In the genomic region with DNA sequence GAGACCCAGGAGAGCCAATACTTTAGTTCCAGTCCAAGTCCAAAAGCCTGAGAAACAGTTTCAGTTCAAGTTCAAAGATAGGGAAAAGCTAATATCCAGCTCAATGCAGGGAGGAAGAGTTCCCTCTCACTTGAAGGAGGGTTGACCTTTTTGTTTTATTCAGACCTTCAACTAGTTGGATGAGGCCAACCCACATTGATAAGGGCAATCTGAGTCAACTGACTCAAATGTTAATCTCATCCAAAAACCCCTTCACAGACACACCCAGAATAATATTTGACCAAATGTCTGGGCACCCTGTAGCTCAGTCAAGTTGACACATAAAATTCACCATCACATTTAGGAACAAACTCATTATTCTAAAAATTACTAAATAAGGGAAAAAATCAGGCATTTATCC, we compare ENCODE assay signal across 23 cellular contexts.
DNase-seq lines count a peak whose midpoint lies in the region; ATAC-seq, FAIRE-seq and TF ChIP-seq lines count a peak whose summit lies in the region.
"Had no signal": no experiment of that assay in that cellular context is flagged by ENCODE, and none has a peak within 500 bp of the region (broad histone marks: within the 10 kb centered on the region; RNA-seq: fewer than 3 reads in every experiment).

No MANE protein-coding gene starts in this region.

- H3K27ac Mint-ChIP-seq in HFFc6 = no peak overlapping the region
- H3K27ac Mint-ChIP-seq: CD14-positive monocyte; CD4-positive, alpha-beta memory T cell; CD4-positive, CD25-positive, alpha-beta regulatory T cell; CD8-positive, alpha-beta memory T cell had no signal

- H3K4me2 ChIP-seq in K562 (ENCODE audit: insufficient read depth, low read length) = no peak overlapping the region
- H3K4me2 ChIP-seq: BLaER1 had no signal

- H3K27ac ChIP-seq in K562 (ENCODE audit: extremely low read depth, low read depth, low read length) (peak overlapping the region; percentile 62), brain microvascular endothelial cell (no peak overlapping the region)
- H3K27ac ChIP-seq: BLaER1 had no signal

- TF ChIP-seq CTCF in K562 (IDR thresholded peaks at IDR 0.05 in 2 of 3, conservative IDR thresholded peaks at IDR 0.05 in 1 of 3; ENCODE audit: insufficient read depth in 2 of 3, low read depth in 1 of 3, low read length in 3 of 3) = no peak
- no peak for TF ChIP-seq CTCF in HFFc6 (IDR thresholded peaks at IDR 0.05)
- TF ChIP-seq CTCF in brain microvascular endothelial cell (IDR thresholded peaks at IDR 0.05; ENCODE audit: low read depth, low read length, missing control alignments) = no peak

- H3K9me3 Mint-ChIP-seq in HFFc6 = no peaks in the 10 kb centered on the region

- H3K36me3 ChIP-seq in K562 (ENCODE audit: control insufficient read depth, insufficient read depth, low read length) (no peaks in the 10 kb centered on the region), brain microvascular endothelial cell (replicated peaks) (no peaks in the 10 kb centered on the region)
- H3K36me3 ChIP-seq: BE2C, BLaER1 had no signal

- intact Hi-C loops in K562 (cut with micrococcal nuclease) = no loop called here

- H3K4me1 Mint-ChIP-seq in HFFc6 (ENCODE audit: low read depth) = peaks cover 34% of the 10 kb centered on the region
- H3K4me1 Mint-ChIP-seq: CD14-positive monocyte; CD4-positive, alpha-beta memory T cell; CD4-positive, CD25-positive, alpha-beta regulatory T cell; CD8-positive, alpha-beta memory T cell had no signal

- no peak for FAIRE-seq in K562 (lab: Jason Lieb, UNC)
- FAIRE-seq: A204.1, G401.6, GM12891, GM19239 had no signal

- H3K4me3 ChIP-seq in K562 (no peak overlapping the region), brain microvascular endothelial cell (ENCODE audit: low read depth, low read length) (no peak overlapping the region)
- H3K4me3 ChIP-seq: BLaER1 had no signal

- peaks cover 4 to 30% of the 10 kb centered on the region in 2 experiments; a peak in 4 of 5 replicates for H3K4me1 ChIP-seq in K562 (replicated peaks in 1 of 2; ENCODE audit: control insufficient read depth in 2 of 2, insufficient read depth in 2 of 2, low read length in 2 of 2)
- H3K4me1 ChIP-seq: BE2C, BLaER1 had no signal

- H3K36me3 Mint-ChIP-seq in HFFc6 (ENCODE audit: low read depth) = peaks cover 6% of the 10 kb centered on the region
- H3K36me3 Mint-ChIP-seq: CD14-positive monocyte; CD4-positive, CD25-positive, alpha-beta regulatory T cell; CD8-positive, alpha-beta memory T cell had no signal

- DNase-seq in NCI-H226 (peak; percentile 15), K562 (ENCODE audit: extremely low read depth in 1 of 4, low spot score in 3 of 4) (peak in 1 of 4 experiments; percentile 36), erythroblast (lab: John Stamatoyannopoulos, UW) (peak; percentile 29), HFFc6 (no peak), germinal center (ENCODE audit: low spot score) (no peak), brain microvascular endothelial cell (no peak)
- DNase-seq: 8988T; ACHN; BE2C; C1 segment of cervical spinal cord; CD4-positive, alpha-beta memory T cell; CD4-positive, CD25-positive, alpha-beta regulatory T cell; CD8-positive, alpha-beta memory T cell; COR-L47; DMS79 treated with DMSO at 0.1 percent for 48 hours; GF-D8 had no signal

- H2AFZ ChIP-seq in K562 (ENCODE audit: low read depth, low read length) = peak overlapping the region; percentile 75

- no peaks in the 10 kb centered on the region for H4K20me1 ChIP-seq in K562 (replicated peaks; ENCODE audit: control insufficient read depth, insufficient read depth, low read length)
- H4K20me1 ChIP-seq: BLaER1 had no signal

- H3K79me2 ChIP-seq in K562 (ENCODE audit: control insufficient read depth, insufficient read depth, low read length) = no peaks in the 10 kb centered on the region

- TF ChIP-seq EP300 in K562 (IDR thresholded peaks at IDR 0.05; ENCODE audit: low read length) = peak; percentile 8; the same call in 1 of the 2 replicates

- no peaks in the 10 kb centered on the region for H3K9me1 ChIP-seq in K562 (ENCODE audit: control insufficient read depth, insufficient read depth, low read length)

- no TSS peak for BruUV-seq in K562 (replicated peaks; lab: Mats Ljungman, UMichigan)

- ATAC-seq in K562 (no peak), GM21360 (IDR thresholded peaks at IDR 0.05; ENCODE audit: unreplicated experiment) (no peak)

- no peak overlapping the region for H3K4me3 Mint-ChIP-seq in HFFc6
- H3K4me3 Mint-ChIP-seq: CD14-positive monocyte; CD4-positive, alpha-beta memory T cell; CD4-positive, CD25-positive, alpha-beta regulatory T cell; CD8-positive, alpha-beta memory T cell had no signal

- H3K27me3 ChIP-seq in K562 (ENCODE audit: control insufficient read depth in 2 of 2, insufficient read depth in 2 of 2, low read length in 2 of 2) = no peaks in the 10 kb centered on the region
- no peaks in the 10 kb centered on the region for H3K27me3 ChIP-seq in brain microvascular endothelial cell (replicated peaks)
- H3K27me3 ChIP-seq: BE2C, BLaER1 had no signal

- H3K9ac ChIP-seq in K562 (ENCODE audit: insufficient read depth in 1 of 2, low read depth in 2 of 2, low read length in 2 of 2) = peak overlapping the region in 1 of 2 experiments; percentile 31; a peak in 1 of 4 replicates
- H3K9ac ChIP-seq: BLaER1 had no signal

- peaks cover 5% of the 10 kb centered on the region for H3K27me3 Mint-ChIP-seq in HFFc6 (ENCODE audit: insufficient read depth)

- CTCF ChIA-PET in K562 (lab: Yijun Ruan, JAX; ENCODE audit: low intra/inter-chr PET ratio) = no interaction called here

- H3K9me3 ChIP-seq in K562 (replicated peaks; ENCODE audit: control insufficient read depth, insufficient read depth, low read depth, low read length) = peaks cover 6% of the 10 kb centered on the region
- H3K9me3 ChIP-seq: BE2C had no signal

- in situ Hi-C loops in K562 (cut with MboI) = no loop called here
- in situ Hi-C loops in brain microvascular endothelial cell (cut with HindIII; ENCODE audit: low pct_ligation_motif_present, low sequenced_read_pairs) = no loop called here

- POLR2A ChIA-PET in K562 (lab: Yijun Ruan, JAX) = interaction anchor here (0.6 to 1.8 kb wide), 5 partner anchors 9 to 1649 kb away, joined by 3 to 6 read pairs (median 3); no protein-coding TSS in a partner anchor

- no peak for TF ChIP-seq POLR2A in K562 (conservative IDR thresholded peaks at IDR 0.05)
- no peak for TF ChIP-seq POLR2A in erythroblast (IDR thresholded peaks at IDR 0.05; ENCODE audit: low read length)

- no peak for TF ChIP-seq RAD21 in K562 (CRISPR knock-in tag; conservative IDR thresholded peaks at IDR 0.05 in 1 of 2, IDR thresholded peaks at IDR 0.05 in 1 of 2)

TF ChIP-seq in K562, 482 proteins besides CTCF, POLR2A, EP300 and RAD21 (continues in another document):
- TF ChIP-seq ZNF274 (IDR thresholded peaks at IDR 0.05; ENCODE audit: borderline replicate concordance, low read depth, low read length) (no peak), RBM15 (IDR thresholded peaks at IDR 0.05; ENCODE audit: insufficient read depth, low read length) (no peak), ZNF253 (CRISPR knock-in tag; conservative IDR thresholded peaks at IDR 0.05) (no peak), THRAP3 (IDR thresholded peaks at IDR 0.05; ENCODE audit: borderline replicate concordance) (no peak), RBM25 (IDR thresholded peaks at IDR 0.05; ENCODE audit: low read depth, low read length, severe bottlenecking) (peak; percentile 45), C11orf30 (IDR thresholded peaks at IDR 0.05; ENCODE audit: low read depth) (no peak), USF1 (CRISPR knock-in tag; IDR thresholded peaks at IDR 0.05) (no peak), CCAR2 (IDR thresholded peaks at IDR 0.05; ENCODE audit: low read depth, low read length) (no peak), NR2F6 (CRISPR knock-in tag; IDR thresholded peaks at IDR 0.05) (no peak), ZNF830 (CRISPR knock-in tag; IDR thresholded peaks at IDR 0.05) (no peak), ID3 (CRISPR knock-in tag; IDR thresholded peaks at IDR 0.05) (no peak), ID3 (tag; IDR thresholded peaks at IDR 0.05) (0 out of 2 replicates have a peak, but pooled peaks have one; percentile 27), ASH1L (IDR thresholded peaks at IDR 0.05; ENCODE audit: borderline replicate concordance, low read depth, partially characterized antibody) (no peak), CBFA2T3 (IDR thresholded peaks at IDR 0.05) (peak; percentile 49; the same call in 1 of the 2 replicates), HMG20B (CRISPR knock-in tag; IDR thresholded peaks at IDR 0.05) (no peak), SMARCA5 (IDR thresholded peaks at IDR 0.05) (no peak), RCOR1 (IDR thresholded peaks at IDR 0.05; ENCODE audit: borderline replicate concordance in 1 of 2, low read depth in 2 of 2, low read length in 2 of 2) (peak in 1 of 2 experiments; percentile 56; a peak in 1 of 4 replicates), BDP1 (IDR thresholded peaks at IDR 0.05; ENCODE audit: insufficient read depth, insufficient read length) (no peak), TBL1XR1 (IDR thresholded peaks at IDR 0.05; ENCODE audit: low read length in 2 of 2) (no peak), SOX6 (IDR thresholded peaks at IDR 0.05) (no peak), ZNF583 (CRISPR knock-in tag; IDR thresholded peaks at IDR 0.05) (no peak), KDM1A (IDR thresholded peaks at IDR 0.05) (peak in 1 of 2 experiments; percentile 16; a peak in 1 of 4 replicates), EHMT2 (IDR thresholded peaks at IDR 0.05) (no peak)
- TF ChIP-seq, protein P1, sequence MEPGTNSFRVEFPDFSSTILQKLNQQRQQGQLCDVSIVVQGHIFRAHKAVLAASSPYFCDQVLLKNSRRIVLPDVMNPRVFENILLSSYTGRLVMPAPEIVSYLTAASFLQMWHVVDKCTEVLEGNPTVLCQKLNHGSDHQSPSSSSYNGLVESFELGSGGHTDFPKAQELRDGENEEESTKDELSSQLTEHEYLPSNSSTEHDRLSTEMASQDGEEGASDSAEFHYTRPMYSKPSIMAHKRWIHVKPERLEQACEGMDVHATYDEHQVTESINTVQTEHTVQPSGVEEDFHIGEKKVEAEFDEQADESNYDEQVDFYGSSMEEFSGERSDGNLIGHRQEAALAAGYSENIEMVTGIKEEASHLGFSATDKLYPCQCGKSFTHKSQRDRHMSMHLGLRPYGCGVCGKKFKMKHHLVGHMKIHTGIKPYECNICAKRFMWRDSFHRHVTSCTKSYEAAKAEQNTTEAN (CRISPR knock-in tag; IDR thresholded peaks at IDR 0.05) = no peak

Comparison
In these comparisons a context has a peak if more than half of its experiments do, and no peak if none do; other contexts are left out.
1. DNase-seq: peak in NCI-H226 (single experiment) and erythroblast (2 of 2); none in HFFc6 (single experiment), germinal center (single experiment) and brain microvascular endothelial cell (single experiment).